In the genomic region with DNA sequence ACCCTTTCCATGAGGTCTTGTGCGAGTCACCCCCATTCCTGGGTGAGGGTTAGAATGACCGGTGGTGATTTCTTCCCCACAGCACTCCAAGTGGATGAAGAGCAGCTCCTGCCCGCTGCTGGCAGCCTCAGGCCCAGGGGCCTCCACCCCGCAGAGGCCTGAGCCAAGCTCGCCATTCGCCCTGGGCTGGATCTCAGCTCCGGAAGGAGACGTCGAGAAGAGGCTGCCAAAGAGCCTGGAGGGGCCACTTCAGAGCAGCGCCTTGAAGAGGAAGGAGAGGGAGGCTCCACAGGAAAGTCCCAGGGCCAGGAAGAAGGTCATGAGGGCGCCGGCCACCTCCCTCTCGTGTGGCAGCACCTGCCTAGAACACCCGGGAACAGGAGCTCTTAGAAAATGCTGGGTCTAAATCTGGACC, we compare ENCODE assay signal across 19 cellular contexts. TPM values are rescaled to one million over a fixed set of nuclear protein-coding genes. Genes with fewer than 3 reads are reported as not detected.
DNase-seq lines count a peak whose midpoint lies in the region; ATAC-seq and TF ChIP-seq lines count a peak whose summit lies in the region.
"Had no signal": no experiment of that assay in that cellular context is flagged by ENCODE, and none has a peak within 500 bp of the region (broad histone marks: within the 10 kb centered on the region; RNA-seq: fewer than 3 reads in every experiment).

No MANE protein-coding gene starts in this region.

- no peak overlapping the region for H3K4me3 ChIP-seq in H7 (ENCODE audit: insufficient read depth, low read depth, low read length)
- H3K4me3 ChIP-seq: adrenal gland had no signal

- TF ChIP-seq CTCF in 22Rv1 (IDR thresholded peaks at IDR 0.05) (no peak), neural crest cell (conservative IDR thresholded peaks at IDR 0.05) (no peak)

- ATAC-seq in HG02870 (IDR thresholded peaks at IDR 0.05; ENCODE audit: unreplicated experiment) = no peak
- ATAC-seq in GM19324 (IDR thresholded peaks at IDR 0.05; ENCODE audit: low FRiP score, unreplicated experiment) = no peak

- H3K27me3 Mint-ChIP-seq in neural crest cell (ENCODE audit: low read depth) = peaks cover 9% of the 10 kb centered on the region
- H3K27me3 Mint-ChIP-seq: brain; naive thymus-derived CD4-positive, alpha-beta T cell had no signal

- no peaks in the 10 kb centered on the region for H3K27me3 ChIP-seq in H7 (ENCODE audit: control insufficient read depth, insufficient read depth, low read length)
- H3K27me3 ChIP-seq: adrenal gland had no signal

- DNase-seq in H7 = peak; percentile 35
- DNase-seq in germinal center (ENCODE audit: low spot score) = peak; percentile 1
- DNase-seq in neural crest cell (ENCODE audit: low read depth, low spot score) = no peak
- no peak for DNase-seq in activated CD4-positive, alpha-beta T cell treated with anti-CD3 and anti-CD28 coated beads, Interleukin-2, amount 50 U/mL, for 4 hours
- DNase-seq in stimulated activated CD4-positive, alpha-beta T cell treated with anti-CD3 and anti-CD28 coated beads, Interleukin-4, amount 100 ng/mL, for 24 hours = no peak
- DNase-seq: C1 segment of cervical spinal cord, kidney, NCI-H1105 treated with DMSO at 0.1 percent for 48 hours, NCI-H524 treated with DMSO at 0.1 percent for 48 hours, retina had no signal

- H3K4me3 Mint-ChIP-seq in neural crest cell = peak overlapping the region; percentile 59
- H3K4me3 Mint-ChIP-seq: activated T-cell treated with anti-CD3 and anti-CD28 coated beads, Interleukin-2, amount 50 U/mL, for 72 hours; brain; naive thymus-derived CD4-positive, alpha-beta T cell had no signal

- H3K27ac Mint-ChIP-seq in neural crest cell (ENCODE audit: unreplicated experiment) = no peak overlapping the region
- H3K27ac Mint-ChIP-seq: activated T-cell treated with anti-CD3 and anti-CD28 coated beads, Interleukin-2, amount 50 U/mL, for 72 hours; naive thymus-derived CD4-positive, alpha-beta T cell had no signal

- H3K36me3 ChIP-seq in H7 (replicated peaks; ENCODE audit: control insufficient read depth, insufficient read depth, low read length) = peaks cover 32% of the 10 kb centered on the region
- H3K36me3 ChIP-seq: adrenal gland had no signal

- H3K4me1 Mint-ChIP-seq in neural crest cell = peaks cover 36% of the 10 kb centered on the region
- H3K4me1 Mint-ChIP-seq: brain had no signal

- peak overlapping the region; percentile 46 for H3K27ac ChIP-seq in 22Rv1
- H3K27ac ChIP-seq: adrenal gland, VCaP had no signal

- no peaks in the 10 kb centered on the region for H3K9me3 Mint-ChIP-seq in neural crest cell
- H3K9me3 Mint-ChIP-seq: activated T-cell treated with anti-CD3 and anti-CD28 coated beads, Interleukin-2, amount 50 U/mL, for 72 hours; brain; naive thymus-derived CD4-positive, alpha-beta T cell had no signal

- peaks cover 23% of the 10 kb centered on the region for H3K36me3 Mint-ChIP-seq in neural crest cell (ENCODE audit: low read depth)
- H3K36me3 Mint-ChIP-seq: brain had no signal

RNA-seq across cellular contexts. Expression of a gene that starts 8.4 kb away (rescaled TPM):
- 23.8 and 32.1 TPM in 2 replicates for total RNA-seq in H7 (2014; rRNA removed; shearing (Covaris generic))
- total RNA-seq in neural crest cell = 38.7 and 39.5 TPM in 2 replicates

RNA-seq across cellular contexts. Expression of a gene that starts 15.8 kb away (rescaled TPM):
- total RNA-seq in H7 (2014; rRNA removed; shearing (Covaris generic)) = 41.6 and 41.9 TPM in 2 replicates
- 43.3 and 43.8 TPM in 2 replicates for total RNA-seq in neural crest cell

RNA-seq across cellular contexts. Expression of a gene that starts 18.3 kb away (rescaled TPM):
- total RNA-seq in H7 (2014; rRNA removed; shearing (Covaris generic)) = 53.5 and 72.8 TPM in 2 replicates
- total RNA-seq in neural crest cell = 40.2 and 49.0 TPM in 2 replicates

RNA-seq across cellular contexts. Expression of a gene that starts 27.0 kb away (rescaled TPM):
- 7.2 and 9.6 TPM in 2 replicates for total RNA-seq in H7 (2014; rRNA removed; shearing (Covaris generic))
- total RNA-seq in neural crest cell = 3.7 and 4.3 TPM in 2 replicates

RNA-seq across cellular contexts. Expression of a gene that starts 46.4 kb away (rescaled TPM):
- 0.83 and 1.4 TPM in 2 replicates for total RNA-seq in H7 (2014; rRNA removed; shearing (Covaris generic))
- 4.2 and 4.8 TPM in 2 replicates for total RNA-seq in neural crest cell
- total RNA-seq: MCF 10A had no signal

Comparison
In these comparisons a context has a peak if more than half of its experiments do, and no peak if none do; other contexts are left out.
1. DNase-seq: peak in H7 (single experiment) and germinal center (single experiment); none in neural crest cell (single experiment), activated CD4-positive, alpha-beta T cell treated with anti-CD3 and anti-CD28 coated beads, Interleukin-2, amount 50 U/mL, for 4 hours (0 of 2) and stimulated activated CD4-positive, alpha-beta T cell treated with anti-CD3 and anti-CD28 coated beads, Interleukin-4, amount 100 ng/mL, for 24 hours (single experiment).